Comparison of ENCODE assay signal across 26 cellular contexts in genomic region chr6:3899970-3900439, GRCh38. TPM values are rescaled to one million over a fixed set of nuclear protein-coding genes. Genes with fewer than 3 reads are reported as not detected.
A peak's percentile ranks its signal among the peaks of the same experiment; 100 is the strongest.
DNase-seq lines count a peak whose midpoint lies in the region; ATAC-seq and TF ChIP-seq lines count a peak whose summit lies in the region.
"Had no signal": no experiment of that assay in that cellular context is flagged by ENCODE, and none has a peak within 500 bp of the region (broad histone marks: within the 10 kb centered on the region; RNA-seq: fewer than 3 reads in every experiment).

No MANE protein-coding gene starts in this region.

- 67 to 84% (median 72%) methylated on average over 14 of the region's 14 CpGs for WGBS in stomach, 5 donors

- no peak overlapping the region for H2AFZ ChIP-seq in PC-9
- H2AFZ ChIP-seq: GM23248 had no signal

- peak; percentile 80 for ATAC-seq in esophagus mucosa
- ATAC-seq in activated CD8-positive, alpha-beta T cell treated with anti-CD3 and anti-CD28 coated beads for 36 hours: no peak
- ATAC-seq: CD8-positive, alpha-beta T cell; effector memory CD8-positive, alpha-beta T cell had no signal

- intact Hi-C loops in PC-9 (cut with micrococcal nuclease; ENCODE audit: unreplicated experiment) (no loop called here), stomach (cut with DNase I; ENCODE audit: low total_unique reads) (no loop called here)
- intact Hi-C loops in activated CD8-positive, alpha-beta T cell treated with anti-CD3 and anti-CD28 coated beads for 36 hours (cut with micrococcal nuclease): no loop called here

- H3K79me2 ChIP-seq in PC-9 (ENCODE audit: low read depth): no peaks in the 10 kb centered on the region

- no peaks in the 10 kb centered on the region for H3K4me1 Mint-ChIP-seq in activated CD8-positive, alpha-beta T cell treated with anti-CD3 and anti-CD28 coated beads for 36 hours (ENCODE audit: low read depth)

- no peak for TF ChIP-seq POLR2A in stomach (IDR thresholded peaks at IDR 0.05)

- TF ChIP-seq EP300 in stomach (IDR thresholded peaks at IDR 0.05): no peak

- H3K9me2 ChIP-seq in PC-9 (ENCODE audit: insufficient read depth): no peaks in the 10 kb centered on the region

- POLR2A ChIA-PET in PC-9 (lab: Charles Lee; ENCODE audit: unreplicated experiment): no interaction called here
- POLR2A ChIA-PET in activated CD8-positive, alpha-beta T cell treated with anti-CD3 and anti-CD28 coated beads for 36 hours (lab: Charles Lee): no interaction called here

- no peaks in the 10 kb centered on the region for H3F3A ChIP-seq in PC-9 (ENCODE audit: insufficient read depth, low read depth)

- H3K4me1 ChIP-seq in PC-9 (replicated peaks; ENCODE audit: insufficient read depth) (peaks cover 10% of the 10 kb centered on the region), stomach (peaks cover 0 to 8% (median 2%) of the 10 kb centered on the region in 4 donors)
- H3K4me1 ChIP-seq: adrenal gland, breast epithelium, colonic mucosa, lower lobe of right lung, prostate gland had no signal

- no peak overlapping the region for H3K27ac ChIP-seq in PC-9
- no peak overlapping the region for H3K27ac ChIP-seq in stomach
- H3K27ac ChIP-seq: 22Rv1, adrenal gland, breast epithelium, colonic mucosa, GM23248, lower lobe of right lung, prostate gland, SK-N-MC had no signal

- H3K4me2 ChIP-seq in PC-9: no peak overlapping the region

- no TSS peak for BruUV-seq in PC-9 (replicated peaks; lab: Mats Ljungman, UMichigan)

- TF ChIP-seq CTCF in PC-9 (conservative IDR thresholded peaks at IDR 0.05) (no peak), stomach (IDR thresholded peaks at IDR 0.05) (no peak)
- no peak for TF ChIP-seq CTCF in activated CD8-positive, alpha-beta T cell treated with anti-CD3 and anti-CD28 coated beads for 36 hours (IDR thresholded peaks at IDR 0.05)

- DNase-seq in DMS153 (lab: John Stamatoyannopoulos, UW) (peak; percentile 5), DMS153 treated with DMSO at 0.1 percent for 48 hours (lab: John Stamatoyannopoulos, UW; ENCODE audit: unreplicated experiment) (no peak), PC-9 (peak; percentile 70 to 76), stomach (peak; percentile 56), cerebellum (ENCODE audit: low spot score) (no peak), NCI-H226 (no peak)
- no peak for DNase-seq in activated CD8-positive, alpha-beta T cell treated with anti-CD3 and anti-CD28 coated beads for 36 hours
- DNase-seq: activated CD4-positive, alpha-beta T cell treated with anti-CD3 and anti-CD28 coated beads for 4 hours; activated T-cell treated with anti-CD3 and anti-CD28 coated beads, Interleukin-2, amount 50 U/mL, for 24 hours; adrenal gland; CD8-positive, alpha-beta T cell; colonic mucosa; DND-41; effector memory CD8-positive, alpha-beta T cell; GM23248; lower lobe of right lung; NCI-H1048; NCI-H187 treated with DMSO at 0.1 percent for 48 hours; T-helper 2 cell had no signal

- H3K27me3 Mint-ChIP-seq in activated CD8-positive, alpha-beta T cell treated with anti-CD3 and anti-CD28 coated beads for 36 hours: peaks cover 2% of the 10 kb centered on the region
- H3K27me3 Mint-ChIP-seq: type B pancreatic cell had no signal

- no peaks in the 10 kb centered on the region for H3K36me3 ChIP-seq in PC-9 (ENCODE audit: low read depth)
- no peaks in the 10 kb centered on the region for H3K36me3 ChIP-seq in stomach
- H3K36me3 ChIP-seq: adrenal gland, breast epithelium, colonic mucosa, lower lobe of right lung, prostate gland had no signal

- no peaks in the 10 kb centered on the region for H3K9me3 Mint-ChIP-seq in activated CD8-positive, alpha-beta T cell treated with anti-CD3 and anti-CD28 coated beads for 36 hours
- H3K9me3 Mint-ChIP-seq: activated T-cell treated with anti-CD3 and anti-CD28 coated beads, Interleukin-2, amount 50 U/mL, for 24 hours; CD8-positive, alpha-beta T cell; effector memory CD8-positive, alpha-beta T cell; type B pancreatic cell had no signal

- no peaks in the 10 kb centered on the region for H3K36me3 Mint-ChIP-seq in activated CD8-positive, alpha-beta T cell treated with anti-CD3 and anti-CD28 coated beads for 36 hours (ENCODE audit: low read depth)
- H3K36me3 Mint-ChIP-seq: CD8-positive, alpha-beta T cell; type B pancreatic cell had no signal

- no peaks in the 10 kb centered on the region for H3K9me3 ChIP-seq in PC-9 (ENCODE audit: insufficient read depth, low read depth)
- no peaks in the 10 kb centered on the region for H3K9me3 ChIP-seq in stomach
- H3K9me3 ChIP-seq: adrenal gland, breast epithelium, colonic mucosa, lower lobe of right lung, prostate gland had no signal

- no peak overlapping the region for H3K4me3 Mint-ChIP-seq in activated CD8-positive, alpha-beta T cell treated with anti-CD3 and anti-CD28 coated beads for 36 hours
- H3K4me3 Mint-ChIP-seq: activated T-cell treated with anti-CD3 and anti-CD28 coated beads, Interleukin-2, amount 50 U/mL, for 24 hours; CD8-positive, alpha-beta T cell; effector memory CD8-positive, alpha-beta T cell; neural crest cell; type B pancreatic cell had no signal

- no peaks in the 10 kb centered on the region for H4K20me1 ChIP-seq in PC-9 (ENCODE audit: insufficient read depth)

- no peak overlapping the region for H3K27ac Mint-ChIP-seq in activated CD8-positive, alpha-beta T cell treated with anti-CD3 and anti-CD28 coated beads for 36 hours
- H3K27ac Mint-ChIP-seq: activated T-cell treated with anti-CD3 and anti-CD28 coated beads, Interleukin-2, amount 50 U/mL, for 24 hours; CD8-positive, alpha-beta T cell; effector memory CD8-positive, alpha-beta T cell; type B pancreatic cell had no signal

- CTCF ChIA-PET in PC-9 (lab: Charles Lee): no interaction called here
- CTCF ChIA-PET in activated CD8-positive, alpha-beta T cell treated with anti-CD3 and anti-CD28 coated beads for 36 hours (lab: Charles Lee): interaction anchor here (1.5 kb wide), 1 partner anchor 78 kb away, joined by 3 read pairs; no protein-coding TSS in a partner anchor

- H3K4me3 ChIP-seq in PC-9 (no peak overlapping the region), stomach (no peak overlapping the region)
- H3K4me3 ChIP-seq: adrenal gland, breast epithelium, colonic mucosa, GM23248, lower lobe of right lung, prostate gland, SK-N-MC had no signal

- H3K27me3 ChIP-seq in PC-9 (ENCODE audit: insufficient read depth, low read depth) (no peaks in the 10 kb centered on the region), stomach (peaks cover 0 to 3% (median 0%) of the 10 kb centered on the region in 3 donors)
- H3K27me3 ChIP-seq: adrenal gland, breast epithelium, colonic mucosa had no signal

RNA-seq across cellular contexts. Expression of gene FAM50B, which starts 50.8 kb away (rescaled TPM):
- total RNA-seq in PC-9 (2021) (14.3 and 16.3 TPM in 2 replicates), esophagus mucosa (6.0 TPM), stomach (10 to 100 TPM in 1 of 5 donors, 1 to 10 TPM in 3, not detected in 1; 2.0 to 10.9 (median 3.7) TPM), cerebellum (10.1 TPM)
- 10 to 100 TPM in 2 of 3 donors, 1 to 10 TPM in 1; 7.3 to 11.8 (median 11.6) TPM for polyA plus RNA-seq in stomach
- total RNA-seq in activated CD8-positive, alpha-beta T cell treated with anti-CD3 and anti-CD28 coated beads for 36 hours: 1 to 10 TPM; 5.2 to 6.0 TPM

Comparison
In these comparisons a context has a peak if more than half of its experiments do, and no peak if none do; other contexts are left out.
1. DNase-seq: peak in DMS153 (single experiment), PC-9 (2 of 2) and stomach (single experiment); none in DMS153 treated with DMSO at 0.1 percent for 48 hours (single experiment), cerebellum (single experiment), NCI-H226 (single experiment) and activated CD8-positive, alpha-beta T cell treated with anti-CD3 and anti-CD28 coated beads for 36 hours (single experiment).